Comparison of ENCODE assay signal across 11 cellular contexts in genomic region chr16:31473300-31474052, GRCh38. TPM values are rescaled to one million over a fixed set of nuclear protein-coding genes. Genes with fewer than 3 reads are reported as not detected.
DNase-seq lines count a peak whose midpoint lies in the region; ATAC-seq, FAIRE-seq and TF ChIP-seq lines count a peak whose summit lies in the region.
"Had no signal": no experiment of that assay in that cellular context is flagged by ENCODE, and none has a peak within 500 bp of the region (broad histone marks: within the 10 kb centered on the region; RNA-seq: fewer than 3 reads in every experiment).

No MANE protein-coding gene starts in this region.

- FAIRE-seq in kidney (lab: Jason Lieb, UNC) = no peak
- FAIRE-seq: RCC 7860 had no signal

- H3K36me3 Mint-ChIP-seq in activated T-cell treated with anti-CD3 and anti-CD28 coated beads, Interleukin-2, amount 50 U/mL, for 72 hours (ENCODE audit: insufficient read depth in 2 of 2) = peaks cover 0 to 3% of the 10 kb centered on the region in 2 donors
- no peaks in the 10 kb centered on the region for H3K36me3 Mint-ChIP-seq in activated B cell treated with CpG ODN at 0.5 μM for 24 hours (ENCODE audit: low read depth)
- H3K36me3 Mint-ChIP-seq in activated T-helper 2 cell treated with anti-CD3 and anti-CD28 coated beads, Interferon-gamma antibody, Interleukin-2, Interleukin-4, amounts not matched to agents 10 μg/mL and 5 μg/mL and 100 μg/mL, durations not matched to agents 14 hours and 24 hours and 36 hours (ENCODE audit: low read depth) = no peaks in the 10 kb centered on the region

- H3K27me3 ChIP-seq in thoracic aorta (replicated peaks; ENCODE audit: insufficient read depth) = no peaks in the 10 kb centered on the region

- no peaks in the 10 kb centered on the region for H3K9me3 Mint-ChIP-seq in activated T-cell treated with anti-CD3 and anti-CD28 coated beads, Interleukin-2, amount 50 U/mL, for 72 hours
- H3K9me3 Mint-ChIP-seq in activated B cell treated with CpG ODN at 0.5 μM for 24 hours = no peaks in the 10 kb centered on the region
- H3K9me3 Mint-ChIP-seq in activated T-helper 2 cell treated with anti-CD3 and anti-CD28 coated beads, Interferon-gamma antibody, Interleukin-2, Interleukin-4, amounts not matched to agents 10 μg/mL and 5 μg/mL and 100 μg/mL, durations not matched to agents 14 hours and 24 hours and 36 hours = no peaks in the 10 kb centered on the region

- DNase-seq in activated T-cell treated with anti-CD3 and anti-CD28 coated beads, Interleukin-2, amount 50 U/mL, for 72 hours = no peak
- no peak for DNase-seq in activated T-cell treated with anti-CD3 and anti-CD28 coated beads, Interleukin-2, amount 50 U/mL, for 48 hours
- DNase-seq in activated B cell treated with CpG ODN at 0.5 μM for 24 hours (no peak), kidney (peak; percentile 69), thoracic aorta (ENCODE audit: low spot score) (no peak), occipital lobe (lab: John Stamatoyannopoulos, UW) (no peak), activated gamma-delta T cell (lab: John Stamatoyannopoulos, UW) (no peak)
- DNase-seq in activated T-helper 2 cell treated with anti-CD3 and anti-CD28 coated beads, Interferon-gamma antibody, Interleukin-2, Interleukin-4, amounts not matched to agents 10 μg/mL and 5 μg/mL and 100 μg/mL, durations not matched to agents 14 hours and 24 hours and 36 hours (ENCODE audit: low spot score) = no peak
- DNase-seq: effector memory CD4-positive, alpha-beta T cell had no signal

- H3K4me3 ChIP-seq in kidney (ENCODE audit: low read length in 2 of 2) (peak overlapping the region in 1 of 2 donors; percentile 69), thoracic aorta (peak overlapping the region; percentile 100)

- H3K36me3 ChIP-seq in kidney (ENCODE audit: control insufficient read depth in 1 of 2, insufficient read depth in 2 of 2, low read length in 2 of 2) (peaks cover 0 to 4% of the 10 kb centered on the region in 2 donors), thoracic aorta (peaks cover 48% of the 10 kb centered on the region)

- H3K9me3 ChIP-seq in kidney (ENCODE audit: control insufficient read depth in 1 of 2, low read length in 2 of 2) (no peaks in the 10 kb centered on the region), thoracic aorta (no peaks in the 10 kb centered on the region)

- intact Hi-C loops in activated B cell treated with CpG ODN at 0.5 μM for 24 hours (cut with micrococcal nuclease) (loop anchor here (2.0 kb wide), 1 partner anchor 13 kb away; no protein-coding TSS in a partner anchor), kidney (cut with DNase I) (no loop called here)
- intact Hi-C loops in activated T-helper 2 cell treated with anti-CD3 and anti-CD28 coated beads, Interferon-gamma antibody, Interleukin-2, Interleukin-4, amounts not matched to agents 10 μg/mL and 5 μg/mL and 100 μg/mL, durations not matched to agents 14 hours and 24 hours and 36 hours (cut with micrococcal nuclease) = no loop called here

- no peak overlapping the region for H3K9ac ChIP-seq in kidney (ENCODE audit: low read length in 2 of 2)

- ATAC-seq in activated T-cell treated with anti-CD3 and anti-CD28 coated beads, Interleukin-2, amount 50 U/mL, for 72 hours (replicated peaks in 1 of 2) = no peak
- ATAC-seq in activated B cell treated with CpG ODN at 0.5 μM for 24 hours (ENCODE audit: low read depth) (no peak), thoracic aorta (ENCODE audit: insufficient number of reproducible peaks, low FRiP score, low read depth) (no peak)

- H3K4me3 Mint-ChIP-seq in activated T-cell treated with anti-CD3 and anti-CD28 coated beads, Interleukin-2, amount 50 U/mL, for 72 hours = peak overlapping the region; percentile 8 to 32
- peak overlapping the region; percentile 78 for H3K4me3 Mint-ChIP-seq in activated B cell treated with CpG ODN at 0.5 μM for 24 hours
- no peak overlapping the region for H3K4me3 Mint-ChIP-seq in activated T-helper 2 cell treated with anti-CD3 and anti-CD28 coated beads, Interferon-gamma antibody, Interleukin-2, Interleukin-4, amounts not matched to agents 10 μg/mL and 5 μg/mL and 100 μg/mL, durations not matched to agents 14 hours and 24 hours and 36 hours (ENCODE audit: low read depth)

- POLR2A ChIA-PET in activated B cell treated with CpG ODN at 0.5 μM for 24 hours (lab: Charles Lee) = no interaction called here

- no peak overlapping the region for H3K27ac ChIP-seq in kidney (ENCODE audit: low read depth in 2 of 2, low read length in 2 of 2)
- peak overlapping the region in 1 of 2 donors; percentile 29 for H3K27ac ChIP-seq in thoracic aorta

- H3K27me3 Mint-ChIP-seq in activated T-cell treated with anti-CD3 and anti-CD28 coated beads, Interleukin-2, amount 50 U/mL, for 72 hours (ENCODE audit: low read depth) = peaks cover 49% of the 10 kb centered on the region
- no peaks in the 10 kb centered on the region for H3K27me3 Mint-ChIP-seq in activated B cell treated with CpG ODN at 0.5 μM for 24 hours
- peaks cover 36% of the 10 kb centered on the region for H3K27me3 Mint-ChIP-seq in activated T-helper 2 cell treated with anti-CD3 and anti-CD28 coated beads, Interferon-gamma antibody, Interleukin-2, Interleukin-4, amounts not matched to agents 10 μg/mL and 5 μg/mL and 100 μg/mL, durations not matched to agents 14 hours and 24 hours and 36 hours (ENCODE audit: low read depth)

- H3K4me1 ChIP-seq in kidney (ENCODE audit: control insufficient read depth in 1 of 2, insufficient read depth in 1 of 2, low read depth in 1 of 2, low read length in 2 of 2) = peaks cover 0 to 9% of the 10 kb centered on the region in 2 donors
- H3K4me1 ChIP-seq in thoracic aorta (ENCODE audit: control insufficient read depth in 1 of 2, low read depth in 2 of 2) = peaks cover 13 to 30% of the 10 kb centered on the region in 2 donors

- CTCF ChIA-PET in activated B cell treated with CpG ODN at 0.5 μM for 24 hours (lab: Charles Lee) = no interaction called here

- TF ChIP-seq CTCF in activated B cell treated with CpG ODN at 0.5 μM for 24 hours (IDR thresholded peaks at IDR 0.05) = no peak
- TF ChIP-seq CTCF in kidney (IDR thresholded peaks at IDR 0.05; ENCODE audit: borderline replicate concordance, extremely low read depth, insufficient read depth) = no peak
- no peak for TF ChIP-seq CTCF in thoracic aorta (IDR thresholded peaks at IDR 0.05)

- H3K27ac Mint-ChIP-seq in activated T-cell treated with anti-CD3 and anti-CD28 coated beads, Interleukin-2, amount 50 U/mL, for 72 hours = no peak overlapping the region
- H3K27ac Mint-ChIP-seq in activated B cell treated with CpG ODN at 0.5 μM for 24 hours = no peak overlapping the region
- H3K27ac Mint-ChIP-seq in activated T-helper 2 cell treated with anti-CD3 and anti-CD28 coated beads, Interferon-gamma antibody, Interleukin-2, Interleukin-4, amounts not matched to agents 10 μg/mL and 5 μg/mL and 100 μg/mL, durations not matched to agents 14 hours and 24 hours and 36 hours = no peak overlapping the region

- H3K4me1 Mint-ChIP-seq in activated T-cell treated with anti-CD3 and anti-CD28 coated beads, Interleukin-2, amount 50 U/mL, for 72 hours (ENCODE audit: low read depth) = peaks cover 29% of the 10 kb centered on the region
- H3K4me1 Mint-ChIP-seq in activated B cell treated with CpG ODN at 0.5 μM for 24 hours = peaks cover 39% of the 10 kb centered on the region
- H3K4me1 Mint-ChIP-seq in activated T-helper 2 cell treated with anti-CD3 and anti-CD28 coated beads, Interferon-gamma antibody, Interleukin-2, Interleukin-4, amounts not matched to agents 10 μg/mL and 5 μg/mL and 100 μg/mL, durations not matched to agents 14 hours and 24 hours and 36 hours (ENCODE audit: low read depth) = peaks cover 15% of the 10 kb centered on the region

RNA-seq across cellular contexts. Expression of gene TGFB1I1, which starts 1.5 kb away (rescaled TPM):
- 1 to 10 TPM; 1.3 to 4.4 TPM for total RNA-seq in activated T-cell treated with anti-CD3 and anti-CD28 coated beads, Interleukin-2, amount 50 U/mL, for 72 hours
- total RNA-seq in activated B cell treated with CpG ODN at 0.5 μM for 24 hours (1.4 and 2.6 TPM in 2 replicates), kidney (54.4 TPM), thoracic aorta (100 to 1,000 TPM; 192 to 231 TPM), occipital lobe (3.7 TPM)
- 27.5 TPM for polyA plus RNA-seq in kidney (ENCODE audit: insufficient read depth, low read depth, low replicate concordance)
- total RNA-seq in activated T-helper 2 cell treated with anti-CD3 and anti-CD28 coated beads, Interferon-gamma antibody, Interleukin-2, Interleukin-4, amounts not matched to agents 10 μg/mL and 5 μg/mL and 100 μg/mL, durations not matched to agents 14 hours and 24 hours and 36 hours = 1.2 and 1.7 TPM in 2 replicates

RNA-seq across cellular contexts. Expression of gene SLC5A2, which starts 9.4 kb away (rescaled TPM):
- total RNA-seq in activated T-cell treated with anti-CD3 and anti-CD28 coated beads, Interleukin-2, amount 50 U/mL, for 72 hours = not detected
- not detected in 2 replicates for total RNA-seq in activated B cell treated with CpG ODN at 0.5 μM for 24 hours
- 4.8 TPM for total RNA-seq in kidney
- polyA plus RNA-seq in kidney (ENCODE audit: insufficient read depth, low read depth, low replicate concordance) = 208 TPM
- total RNA-seq in thoracic aorta = under 1 TPM in 1 of 2 donors, not detected in 1; 0.85 TPM
- total RNA-seq in activated T-helper 2 cell treated with anti-CD3 and anti-CD28 coated beads, Interferon-gamma antibody, Interleukin-2, Interleukin-4, amounts not matched to agents 10 μg/mL and 5 μg/mL and 100 μg/mL, durations not matched to agents 14 hours and 24 hours and 36 hours = not detected in 2 replicates
- 0.62 TPM for total RNA-seq in occipital lobe
- total RNA-seq: NCI-H460 had no signal

RNA-seq across cellular contexts. Expression of gene ARMC5, which starts 14.2 kb away (rescaled TPM):
- total RNA-seq in activated T-cell treated with anti-CD3 and anti-CD28 coated beads, Interleukin-2, amount 50 U/mL, for 72 hours = 10 to 100 TPM; 11.2 to 12.2 TPM
- total RNA-seq in activated B cell treated with CpG ODN at 0.5 μM for 24 hours (10.9 TPM in 2 replicates), kidney (9.6 TPM), thoracic aorta (10 to 100 TPM in 1 of 2 donors, 1 to 10 TPM in 1; 8.8 to 10.8 TPM), occipital lobe (8.4 TPM)
- polyA plus RNA-seq in kidney (ENCODE audit: insufficient read depth, low read depth, low replicate concordance) = 10.9 TPM
- 10.5 and 10.6 TPM in 2 replicates for total RNA-seq in activated T-helper 2 cell treated with anti-CD3 and anti-CD28 coated beads, Interferon-gamma antibody, Interleukin-2, Interleukin-4, amounts not matched to agents 10 μg/mL and 5 μg/mL and 100 μg/mL, durations not matched to agents 14 hours and 24 hours and 36 hours

RNA-seq across cellular contexts. Expression of gene ZNF843, which starts 30.9 kb away (rescaled TPM):
- under 1 TPM; 0.38 to 0.53 TPM for total RNA-seq in activated T-cell treated with anti-CD3 and anti-CD28 coated beads, Interleukin-2, amount 50 U/mL, for 72 hours
- total RNA-seq in activated B cell treated with CpG ODN at 0.5 μM for 24 hours (0.10 and 0.11 TPM in 2 replicates), kidney (1.4 TPM), thoracic aorta (1 to 10 TPM; 1.1 to 1.9 TPM), occipital lobe (0.94 TPM)
- polyA plus RNA-seq in kidney (ENCODE audit: insufficient read depth, low read depth, low replicate concordance) = 0.67 TPM
- total RNA-seq in activated T-helper 2 cell treated with anti-CD3 and anti-CD28 coated beads, Interferon-gamma antibody, Interleukin-2, Interleukin-4, amounts not matched to agents 10 μg/mL and 5 μg/mL and 100 μg/mL, durations not matched to agents 14 hours and 24 hours and 36 hours = 0.27 and 0.41 TPM in 2 replicates

RNA-seq across cellular contexts. Expression of gene RUSF1, which starts 34.7 kb away (rescaled TPM):
- total RNA-seq in activated T-cell treated with anti-CD3 and anti-CD28 coated beads, Interleukin-2, amount 50 U/mL, for 72 hours = 10 to 100 TPM; 46.8 to 57.4 TPM
- total RNA-seq in activated B cell treated with CpG ODN at 0.5 μM for 24 hours (58.6 and 59.7 TPM in 2 replicates), kidney (69.2 TPM), thoracic aorta (10 to 100 TPM; 67.9 to 74.2 TPM), occipital lobe (34.5 TPM)
- 51.8 TPM for polyA plus RNA-seq in kidney (ENCODE audit: insufficient read depth, low read depth, low replicate concordance)
- 41.2 and 43.8 TPM in 2 replicates for total RNA-seq in activated T-helper 2 cell treated with anti-CD3 and anti-CD28 coated beads, Interferon-gamma antibody, Interleukin-2, Interleukin-4, amounts not matched to agents 10 μg/mL and 5 μg/mL and 100 μg/mL, durations not matched to agents 14 hours and 24 hours and 36 hours

Comparison
In these comparisons a context has a peak if more than half of its experiments do, and no peak if none do; other contexts are left out.
1. RNA of gene TGFB1I1, which starts 1.5 kb away (total RNA-seq): 192 to 231 TPM in thoracic aorta and 54.4 TPM in kidney (single experiment); 1.3 to 4.4 TPM in activated T-cell treated with anti-CD3 and anti-CD28 coated beads, Interleukin-2, amount 50 U/mL, for 72 hours, 3.7 TPM in occipital lobe (single experiment), 1.4 to 2.6 TPM in activated B cell treated with CpG ODN at 0.5 μM for 24 hours and 1.2 to 1.7 TPM in activated T-helper 2 cell treated with anti-CD3 and anti-CD28 coated beads, Interferon-gamma antibody, Interleukin-2, Interleukin-4, amounts not matched to agents 10 μg/mL and 5 μg/mL and 100 μg/mL, durations not matched to agents 14 hours and 24 hours and 36 hours; every median in the first group is over 10 times any median in the second.